ENCODE assay signal across 21 cellular contexts in the genomic region with DNA sequence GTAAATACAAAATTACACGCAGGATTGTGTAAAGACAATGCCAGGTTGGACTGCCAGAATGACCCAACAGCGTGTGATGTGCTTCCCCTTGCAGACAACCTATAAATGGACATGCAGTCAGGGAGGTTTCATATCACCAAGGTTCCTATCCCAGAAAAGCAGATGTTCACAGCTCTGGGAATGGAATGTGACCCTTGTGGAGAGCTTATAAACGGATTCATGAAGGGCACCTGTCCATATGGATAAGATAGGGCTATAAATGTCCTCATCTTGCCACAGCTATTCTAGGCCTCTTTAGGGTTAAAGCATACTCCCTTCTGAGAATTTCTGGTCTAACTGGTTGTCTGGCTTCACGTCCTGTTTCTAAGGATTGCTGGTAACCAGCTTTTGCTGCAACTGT.
DNase-seq lines count a peak whose midpoint lies in the region; ATAC-seq and TF ChIP-seq lines count a peak whose summit lies in the region.
"Had no signal": no experiment of that assay in that cellular context is flagged by ENCODE, and none has a peak within 500 bp of the region (broad histone marks: within the 10 kb centered on the region; RNA-seq: fewer than 3 reads in every experiment).

No MANE protein-coding gene starts in this region.

- no peak overlapping the region for H3K27ac ChIP-seq in prostate gland

- H3K4me3 ChIP-seq in LNCaP clone FGC (ENCODE audit: low read depth, low read length) (no peak overlapping the region), epithelial cell of esophagus (ENCODE audit: low read length) (no peak overlapping the region), prostate gland (no peak overlapping the region)
- H3K4me3 ChIP-seq: GM12878 had no signal

- no peaks in the 10 kb centered on the region for H3K9me3 ChIP-seq in prostate gland
- H3K9me3 ChIP-seq: BE2C had no signal

- no peaks in the 10 kb centered on the region for H3K36me3 Mint-ChIP-seq in T-cell
- H3K36me3 Mint-ChIP-seq: CD4-positive, CD25-positive, alpha-beta regulatory T cell; CD8-positive, alpha-beta memory T cell; IgD-negative memory B cell had no signal

- DNase-seq in LHCN-M2 (ENCODE audit: low read depth): peak; percentile 11
- DNase-seq in LNCaP clone FGC (ENCODE audit: low read depth): peak; percentile 49
- DNase-seq in epithelial cell of esophagus (ENCODE audit: low read depth): peak; percentile 65
- peak; percentile 17 for DNase-seq in prostate gland (ENCODE audit: low spot score)
- no peak for DNase-seq in T-cell
- DNase-seq in NCI-H2227 treated with DMSO at 0.1 percent for 48 hours (lab: John Stamatoyannopoulos, UW): no peak
- DNase-seq: ACHN; BE2C; C1 segment of cervical spinal cord; CD4-positive, CD25-positive, alpha-beta regulatory T cell; CD8-positive, alpha-beta memory T cell; COR-L47; DMS 273 treated with DMSO at 0.1 percent for 48 hours; DMS53; DND-41; EL; H9 had no signal

- CTCF ChIA-PET in T-cell (lab: Charles Lee): no interaction called here

- no peak overlapping the region for H3K27ac Mint-ChIP-seq in T-cell
- H3K27ac Mint-ChIP-seq: CD4-positive, CD25-positive, alpha-beta regulatory T cell; CD8-positive, alpha-beta memory T cell; H9; IgD-negative memory B cell had no signal

- H3K9me3 Mint-ChIP-seq in T-cell: no peaks in the 10 kb centered on the region
- H3K9me3 Mint-ChIP-seq: CD4-positive, CD25-positive, alpha-beta regulatory T cell; CD8-positive, alpha-beta memory T cell; H9; IgD-negative memory B cell had no signal

- H3K27me3 ChIP-seq in prostate gland (replicated peaks; ENCODE audit: insufficient read depth): no peaks in the 10 kb centered on the region
- H3K27me3 ChIP-seq: BE2C had no signal

- ATAC-seq in T-cell (replicated peaks in 1 of 4) (no peak), GM18867 (IDR thresholded peaks at IDR 0.05; ENCODE audit: unreplicated experiment) (no peak)
- ATAC-seq: GM12878, HepG2 had no signal

- TF ChIP-seq POLR2A in prostate gland (IDR thresholded peaks at IDR 0.05): no peak

- H3K4me1 ChIP-seq in prostate gland (replicated peaks): no peaks in the 10 kb centered on the region
- H3K4me1 ChIP-seq: BE2C had no signal

- no peak for TF ChIP-seq CTCF in LNCaP clone FGC (IDR thresholded peaks at IDR 0.05; ENCODE audit: control insufficient read depth, extremely low read depth, insufficient read depth)
- no peak for TF ChIP-seq CTCF in epithelial cell of esophagus (IDR thresholded peaks at IDR 0.05; ENCODE audit: insufficient read depth, low read depth, low read length, missing control alignments)
- TF ChIP-seq CTCF in prostate gland (IDR thresholded peaks at IDR 0.05): no peak

- 36% methylated on average over 4 of the region's 4 CpGs for WGBS in prostate gland

- peaks cover 0 to 2% (median 0%) of the 10 kb centered on the region in 3 donors for H3K4me1 Mint-ChIP-seq in T-cell
- H3K4me1 Mint-ChIP-seq: CD4-positive, CD25-positive, alpha-beta regulatory T cell; CD8-positive, alpha-beta memory T cell; H9; IgD-negative memory B cell had no signal

- H3K4me3 Mint-ChIP-seq in T-cell: no peak overlapping the region
- H3K4me3 Mint-ChIP-seq: CD4-positive, CD25-positive, alpha-beta regulatory T cell; CD8-positive, alpha-beta memory T cell; H9; IgD-negative memory B cell had no signal

- POLR2A ChIA-PET in T-cell (lab: Charles Lee): no interaction called here

- H3K36me3 ChIP-seq in prostate gland: no peaks in the 10 kb centered on the region
- H3K36me3 ChIP-seq: BE2C had no signal

- H3K27me3 Mint-ChIP-seq in T-cell: no peaks in the 10 kb centered on the region
- H3K27me3 Mint-ChIP-seq: CD4-positive, CD25-positive, alpha-beta regulatory T cell; CD8-positive, alpha-beta memory T cell; IgD-negative memory B cell had no signal

- intact Hi-C loops in prostate gland (cut with DNase I): no loop called here

Comparison
In these comparisons a context has a peak if more than half of its experiments do, and no peak if none do; other contexts are left out.
1. DNase-seq: peak in LHCN-M2 (single experiment), LNCaP clone FGC (single experiment), epithelial cell of esophagus (single experiment) and prostate gland (single experiment); none in T-cell (0 of 34) and NCI-H2227 treated with DMSO at 0.1 percent for 48 hours (single experiment).